In the genomic region with DNA sequence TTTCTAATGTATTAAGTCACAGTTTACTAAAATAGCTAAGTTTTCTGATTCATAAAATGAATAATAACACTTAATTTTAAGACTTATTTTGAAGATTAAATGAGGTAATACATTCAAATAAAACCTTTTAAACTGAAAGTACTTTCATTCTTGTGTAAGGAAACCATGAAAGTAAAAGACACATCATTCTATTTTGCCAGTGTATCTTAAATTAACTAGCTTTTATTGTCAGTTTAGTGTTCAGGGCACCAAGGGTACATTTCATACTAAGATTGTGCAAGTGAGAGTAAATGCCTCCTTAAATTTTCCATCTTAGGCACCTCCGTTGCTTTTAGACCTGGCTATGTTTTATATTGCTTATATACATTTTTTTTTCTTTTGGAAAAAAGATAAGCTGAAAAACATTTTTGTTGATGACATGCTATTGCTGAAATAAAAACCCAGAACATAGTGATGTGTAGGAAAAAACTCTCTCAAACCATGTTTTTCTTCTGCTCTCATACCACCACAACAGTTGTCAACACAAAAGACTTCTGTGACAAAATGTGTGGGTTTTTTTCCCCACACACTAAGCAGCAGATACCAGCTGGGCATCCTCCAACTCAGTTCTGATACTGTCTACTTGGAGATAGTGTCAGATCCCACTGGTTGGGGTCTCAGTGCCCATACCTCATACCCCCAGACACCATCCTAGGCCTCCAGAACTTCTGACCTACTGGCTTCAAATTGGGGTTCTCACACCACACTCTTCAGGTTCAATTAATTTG, we compare ENCODE assay signal across 1 cellular context.
TF ChIP-seq lines count a peak whose summit lies in the region.

No MANE protein-coding gene starts in this region.

TF ChIP-seq in GM12878, 131 proteins besides CTCF, POLR2A, EP300 and RAD21:
- TF ChIP-seq CBFB (IDR thresholded peaks at IDR 0.05; ENCODE audit: low read depth) (no peak), SIN3A (IDR thresholded peaks at IDR 0.05; ENCODE audit: low read depth, low read length) (no peak)
TF ChIP-seq in GM12878: peak in this region for 0.
